ENCODE assay signal across 8 cellular contexts in genomic region chr19:44914436-44915206, GRCh38. TPM values are rescaled to one million over a fixed set of nuclear protein-coding genes. Genes with fewer than 3 reads are reported as not detected.
A peak's percentile ranks its signal among the peaks of the same experiment; 100 is the strongest.
DNase-seq lines count a peak whose midpoint lies in the region; ATAC-seq and TF ChIP-seq lines count a peak whose summit lies in the region.
"Not testable (repeated sequence)": the region's sequence is repeated elsewhere in the genome, so short reads cannot be mapped to it uniquely, and the experiment has no call there.

Gene APOC1 (plus strand): TSS chr19:44914608. CDS start chr19:44914892, 284 bp downstream.

- peaks cover 21% of the 10 kb centered on the region for H3K36me3 Mint-ChIP-seq in Calu3 (ENCODE audit: insufficient read depth, unreplicated experiment)

- BruUV-seq in Calu3 (replicated peaks; lab: Mats Ljungman, UMichigan) = not testable (repeated sequence)

- not testable (repeated sequence) for H3K9me3 Mint-ChIP-seq in Calu3 (ENCODE audit: low read depth, unreplicated experiment)

- CTCF ChIA-PET in Calu3 (lab: Charles Lee) = not testable (repeated sequence)

- H3K27ac Mint-ChIP-seq in Calu3 (ENCODE audit: unreplicated experiment) = peak within 1 kb of the TSS; percentile 96

- peak within 1 kb of the TSS; percentile 92 for H3K4me3 Mint-ChIP-seq in Calu3 (ENCODE audit: low read depth, unreplicated experiment)

- not testable (repeated sequence) for H3K36me3 ChIP-seq in esophagus (ENCODE audit: control insufficient read depth in 2 of 2, insufficient read depth in 2 of 2, low read length in 1 of 2)

- H3K27ac ChIP-seq in esophagus (ENCODE audit: low read depth in 2 of 2, low read length in 1 of 2) = not testable (repeated sequence)

- not testable (repeated sequence) for TF ChIP-seq CTCF in Calu3 (IDR thresholded peaks at IDR 0.05; ENCODE audit: unreplicated experiment)

- peak within 1 kb of the TSS; percentile 55 for H3K4me3 ChIP-seq in Jurkat, Clone E6-1 (ENCODE audit: low read length)
- peak within 1 kb of the TSS; percentile 37 to 38 for H3K4me3 ChIP-seq in esophagus (ENCODE audit: low read depth in 1 of 2, low read length in 2 of 2)

- 8 to 9% methylated on average over 25 to 28 of the region's 28 CpGs for WGBS in esophagus, 2 donors

- not testable (repeated sequence) for H3K4me1 ChIP-seq in esophagus (ENCODE audit: control insufficient read depth in 2 of 2, insufficient read depth in 2 of 2, low read length in 1 of 2)

- peaks cover 37% of the 10 kb centered on the region for H3K4me1 Mint-ChIP-seq in Calu3 (ENCODE audit: low read depth, unreplicated experiment)

- DNase-seq in Calu3 = peak; percentile 87
- peak; percentile 77 for DNase-seq in Jurkat, Clone E6-1 (ENCODE audit: low read depth, low spot score)
- peak; percentile 97 for DNase-seq in OCI-M1 (lab: John Stamatoyannopoulos, UW)
- DNase-seq in activated T-cell treated with anti-CD3 and anti-CD28 coated beads for 48 hours (ENCODE audit: low read depth) = peak; percentile 74
- DNase-seq in mucosa of gallbladder (ENCODE audit: low spot score) = peak; percentile 84
- peak; percentile 47 to 55 for DNase-seq in stimulated activated CD8-positive, alpha-beta memory T cell treated with anti-CD3 and anti-CD28 coated beads, Interleukin-2, amount 100 ng/mL, for 1 hour (ENCODE audit: low read depth in 2 of 2)

- H3K27me3 ChIP-seq in esophagus (ENCODE audit: control insufficient read depth in 1 of 2, insufficient read depth in 2 of 2, low read length in 2 of 2) = not testable (repeated sequence)

- intact Hi-C loops in Calu3 (cut with micrococcal nuclease; ENCODE audit: unreplicated experiment) = not testable (repeated sequence)

- H3K9me3 ChIP-seq in esophagus (ENCODE audit: control insufficient read depth in 2 of 2, insufficient read depth in 1 of 2, low read depth in 1 of 2, low read length in 1 of 2) = not testable (repeated sequence)

- peak; percentile 93 for ATAC-seq in GM21619 (IDR thresholded peaks at IDR 0.05; ENCODE audit: unreplicated experiment)

- H3K27me3 Mint-ChIP-seq in Calu3 (ENCODE audit: unreplicated experiment) = not testable (repeated sequence)

RNA-seq across cellular contexts. Expression of gene APOC1, which starts in this region (rescaled TPM):
- total RNA-seq in Calu3 (2022) (4.7 and 5.0 TPM in 2 replicates), mucosa of gallbladder (103 TPM)
- 3.1 TPM for polyA plus RNA-seq in Jurkat, Clone E6-1 (2012; ENCODE audit: insufficient read depth, insufficient read length)
- polyA plus RNA-seq in esophagus = 1 to 10 TPM; 2.0 to 2.2 TPM

Comparison
In these comparisons a context has a peak if more than half of its experiments do, and no peak if none do; other contexts are left out.
1. RNA of gene APOC1 (total RNA-seq): 103 TPM in mucosa of gallbladder (single experiment); 4.7 to 5.0 TPM in Calu3; every median in the first group is over 10 times any median in the second.
2. Peak in every context shown above with its lines, with median percentiles within 50 percentile points of each other: DNase-seq.